Comparison of ENCODE assay signal across 9 cellular contexts in the genomic region with DNA sequence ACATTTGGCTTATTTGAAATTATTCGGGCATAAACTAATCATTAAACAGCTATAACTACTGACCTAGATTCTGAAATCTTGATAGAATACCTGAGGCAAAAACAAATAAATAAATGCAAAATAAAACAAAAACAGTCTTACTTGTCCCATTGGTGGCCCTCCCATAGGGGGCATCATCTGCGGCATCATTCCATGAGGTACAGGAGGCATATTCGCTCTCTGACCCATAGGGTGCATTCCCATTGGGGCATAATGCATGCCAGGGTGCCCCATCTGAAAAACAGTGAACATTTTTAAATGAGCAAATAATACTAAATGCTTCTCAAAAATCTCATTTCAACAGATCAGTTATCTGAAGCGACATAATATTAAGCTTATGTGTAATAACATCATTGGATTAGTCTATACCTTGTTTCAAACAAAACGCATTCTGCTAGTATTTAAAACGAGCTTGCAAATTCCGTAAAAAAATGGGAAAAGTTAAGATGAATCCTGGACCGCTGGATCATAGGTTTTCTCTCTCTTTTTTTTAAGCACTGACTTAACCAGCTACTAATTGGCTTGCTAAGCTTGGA. TPM values are rescaled to one million over a fixed set of nuclear protein-coding genes. Genes with fewer than 3 reads are reported as not detected.
DNase-seq lines count a peak whose midpoint lies in the region; ATAC-seq and TF ChIP-seq lines count a peak whose summit lies in the region.
"Had no signal": no experiment of that assay in that cellular context is flagged by ENCODE, and none has a peak within 500 bp of the region (broad histone marks: within the 10 kb centered on the region; RNA-seq: fewer than 3 reads in every experiment).

No MANE protein-coding gene starts in this region.

- peak overlapping the region; percentile 100 for H3K4me3 Mint-ChIP-seq in neural crest cell

- H4K20me1 ChIP-seq in GM23248 (ENCODE audit: insufficient read depth): 0 out of 2 replicates have a peak, but pooled peaks cover 3% of the 10 kb centered on the region

- H3K9me3 ChIP-seq in GM23248 (ENCODE audit: low read depth) (no peaks in the 10 kb centered on the region), SJSA1 (replicated peaks) (no peaks in the 10 kb centered on the region), ectodermal cell (ENCODE audit: control insufficient read depth, low read length) (no peaks in the 10 kb centered on the region)

- peak; percentile 36 for DNase-seq in CMK (ENCODE audit: low read depth)
- DNase-seq in GM23248: peak; percentile 67
- DNase-seq in SJSA1 (ENCODE audit: low read depth in 1 of 2, low spot score in 2 of 2): peak; percentile 4 to 51
- peak; percentile 23 for DNase-seq in neural crest cell (ENCODE audit: low read depth, low spot score)
- DNase-seq in cortex of kidney (lab: John Stamatoyannopoulos, UW): no peak
- DNase-seq in midbrain (lab: John Stamatoyannopoulos, UW): no peak

- H3K36me3 Mint-ChIP-seq in neural crest cell (ENCODE audit: low read depth): peaks cover 15% of the 10 kb centered on the region

- H3F3A ChIP-seq in GM23248 (ENCODE audit: insufficient read depth): peaks cover 21% of the 10 kb centered on the region

- H2AFZ ChIP-seq in GM23248: 0 out of 2 replicates have a peak overlapping the region, but pooled peaks have one; percentile 89

- H3K27me3 ChIP-seq in GM23248 (replicated peaks; ENCODE audit: insufficient read depth) (no peaks in the 10 kb centered on the region), SJSA1 (replicated peaks) (no peaks in the 10 kb centered on the region), ectodermal cell (ENCODE audit: control insufficient read depth, insufficient read depth, low read length, poor library complexity, severe bottlenecking) (no peaks in the 10 kb centered on the region)

- H3K27ac ChIP-seq in GM23248 (peak overlapping the region; percentile 91; the same call in 1 of the 2 replicates), SJSA1 (no peak overlapping the region), ectodermal cell (ENCODE audit: insufficient read depth, low read depth, low read length, poor library complexity, severe bottlenecking) (no peak overlapping the region)

- peaks cover 39% of the 10 kb centered on the region for H3K4me1 Mint-ChIP-seq in neural crest cell

- WGBS in GM23248 (ENCODE audit: low coverage in 1 of 2, low lambda C conversion rate in 2 of 2, missing lambda C conversion rate in 2 of 2), 2 experiments: 21 to 25% methylated on average over 8 of the region's 8 CpGs
- WGBS in ectodermal cell, 2 experiments: 7 to 15% methylated on average over 6 to 7 of the region's 8 CpGs

- H3K79me2 ChIP-seq in GM23248 (ENCODE audit: insufficient read depth): peaks cover 85% of the 10 kb centered on the region

- in situ Hi-C loops in GM23248 (cut with MboI): no loop called here

- no peaks in the 10 kb centered on the region for H3K27me3 Mint-ChIP-seq in neural crest cell (ENCODE audit: low read depth)

- H3K4me1 ChIP-seq in GM23248 (ENCODE audit: insufficient read depth): peaks cover 28% of the 10 kb centered on the region
- peaks cover 20% of the 10 kb centered on the region for H3K4me1 ChIP-seq in SJSA1 (replicated peaks)
- peaks cover 10% of the 10 kb centered on the region for H3K4me1 ChIP-seq in ectodermal cell (ENCODE audit: control insufficient read depth, insufficient read depth, low read length)

- H3K9me2 ChIP-seq in GM23248 (ENCODE audit: insufficient read depth): no peaks in the 10 kb centered on the region

- no peaks in the 10 kb centered on the region for H3K9me3 Mint-ChIP-seq in neural crest cell
- H3K9me3 Mint-ChIP-seq: activated naive CD4-positive, alpha-beta T cell treated with anti-CD3 and anti-CD28 coated beads, Interleukin-2, amount 50 U/mL, for 72 hours had no signal

- H3K27ac Mint-ChIP-seq in neural crest cell (ENCODE audit: unreplicated experiment): peak overlapping the region; percentile 97

- H3K4me3 ChIP-seq in GM23248 (peak overlapping the region; percentile 97), SJSA1 (peak overlapping the region; percentile 85), ectodermal cell (ENCODE audit: insufficient read depth, low read depth, low read length) (peak overlapping the region; percentile 91)

- ATAC-seq in GM18868 (IDR thresholded peaks at IDR 0.05; ENCODE audit: unreplicated experiment): no peak
- ATAC-seq: activated naive CD4-positive, alpha-beta T cell treated with anti-CD3 and anti-CD28 coated beads, Interleukin-2, amount 50 U/mL, for 72 hours had no signal

- H3K4me2 ChIP-seq in GM23248 (ENCODE audit: unreplicated experiment): peak overlapping the region; percentile 86

- H3K9ac ChIP-seq in GM23248: peak overlapping the region; percentile 97

- TF ChIP-seq CTCF in neural crest cell (conservative IDR thresholded peaks at IDR 0.05): peak; percentile 72

- H3K36me3 ChIP-seq in GM23248 (ENCODE audit: low read depth) (peaks cover 32% of the 10 kb centered on the region), SJSA1 (peaks cover 54% of the 10 kb centered on the region), ectodermal cell (ENCODE audit: control insufficient read depth, insufficient read depth, low read length) (peaks cover 17% of the 10 kb centered on the region)

RNA-seq across cellular contexts. Expression of a gene that starts 1.3 kb away (rescaled TPM):
- 72.1 and 86.1 TPM in 2 replicates for total RNA-seq in GM23248 (2014; rRNA removed; shearing (Covaris generic))
- polyA plus RNA-seq in GM23248 (2016; fragmentation: Nextera tagmentation; extraction: Ambion mirVana): 110 and 112 TPM in 2 replicates
- total RNA-seq in SJSA1 (2014; rRNA removed; shearing (Covaris generic)): 156 and 189 TPM in 2 replicates
- 191 TPM for polyA plus RNA-seq in ectodermal cell (2013, experiment 1 of 4)
- polyA plus RNA-seq in ectodermal cell (2013, experiment 2 of 4): 174 TPM
- 163 TPM for polyA plus RNA-seq in ectodermal cell (2013, experiment 3 of 4)
- 162 TPM for polyA plus RNA-seq in ectodermal cell (2013, experiment 4 of 4)
- total RNA-seq in neural crest cell: 136 and 138 TPM in 2 replicates

RNA-seq across cellular contexts. Expression of a gene that starts 2.5 kb away (rescaled TPM):
- total RNA-seq in GM23248 (2014; rRNA removed; shearing (Covaris generic)): 20.6 and 30.9 TPM in 2 replicates
- 30.2 and 33.6 TPM in 2 replicates for polyA plus RNA-seq in GM23248 (2016; fragmentation: Nextera tagmentation; extraction: Ambion mirVana)
- total RNA-seq in SJSA1 (2014; rRNA removed; shearing (Covaris generic)): 51.8 and 54.3 TPM in 2 replicates
- polyA plus RNA-seq in ectodermal cell (2013, experiment 1 of 4): 82.6 TPM
- polyA plus RNA-seq in ectodermal cell (2013, experiment 2 of 4): 90.9 TPM
- polyA plus RNA-seq in ectodermal cell (2013, experiment 3 of 4): 75.8 TPM
- polyA plus RNA-seq in ectodermal cell (2013, experiment 4 of 4): 85.0 TPM
- 49.1 and 51.9 TPM in 2 replicates for total RNA-seq in neural crest cell

Comparison
In these comparisons a context has a peak if more than half of its experiments do, and no peak if none do; other contexts are left out.
1. DNase-seq: peak in CMK (single experiment), GM23248 (single experiment), SJSA1 (2 of 2) and neural crest cell (single experiment); none in cortex of kidney (single experiment) and midbrain (single experiment).
2. Peak in every context shown above with its lines, with median percentiles within 50 percentile points of each other: H3K4me3 ChIP-seq.